Comparison of ENCODE assay signal across 1 cellular context in the genomic region with DNA sequence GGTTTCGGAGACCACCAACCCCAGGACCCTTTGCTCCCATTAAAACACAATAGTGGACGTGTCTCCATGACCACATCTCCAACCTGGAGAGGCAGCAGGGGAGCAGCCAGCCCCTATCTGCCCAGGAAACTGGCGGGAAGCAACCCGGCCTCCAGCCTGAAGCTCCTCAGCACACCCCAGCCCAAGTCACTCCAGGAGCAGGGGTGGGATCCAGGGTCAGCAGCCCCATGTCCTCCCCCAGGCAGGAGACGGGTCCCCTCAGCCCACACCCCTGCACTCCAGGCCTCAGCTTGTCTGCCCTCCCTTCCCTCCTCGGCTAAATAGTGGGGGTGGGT.
A peak's percentile ranks its signal among the peaks of the same experiment; 100 is the strongest.
TF ChIP-seq lines count a peak whose summit lies in the region.

No MANE protein-coding gene starts in this region.

TF ChIP-seq in GM12878, 131 proteins besides CTCF, POLR2A, EP300 and RAD21:
- 0 out of 2 replicates have a peak, but pooled peaks have one; percentile 21 for TF ChIP-seq IKZF1 (conservative IDR thresholded peaks at IDR 0.05)
- TF ChIP-seq IKZF2 (IDR thresholded peaks at IDR 0.05), result no peak; a peak in 1 of 4 replicates
- TF ChIP-seq, protein P1, sequence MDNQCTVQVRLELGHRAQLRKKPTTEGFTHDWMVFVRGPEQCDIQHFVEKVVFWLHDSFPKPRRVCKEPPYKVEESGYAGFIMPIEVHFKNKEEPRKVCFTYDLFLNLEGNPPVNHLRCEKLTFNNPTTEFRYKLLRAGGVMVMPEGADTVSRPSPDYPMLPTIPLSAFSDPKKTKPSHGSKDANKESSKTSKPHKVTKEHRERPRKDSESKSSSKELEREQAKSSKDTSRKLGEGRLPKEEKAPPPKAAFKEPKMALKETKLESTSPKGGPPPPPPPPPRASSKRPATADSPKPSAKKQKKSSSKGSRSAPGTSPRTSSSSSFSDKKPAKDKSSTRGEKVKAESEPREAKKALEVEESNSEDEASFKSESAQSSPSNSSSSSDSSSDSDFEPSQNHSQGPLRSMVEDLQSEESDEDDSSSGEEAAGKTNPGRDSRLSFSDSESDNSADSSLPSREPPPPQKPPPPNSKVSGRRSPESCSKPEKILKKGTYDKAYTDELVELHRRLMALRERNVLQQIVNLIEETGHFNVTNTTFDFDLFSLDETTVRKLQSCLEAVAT (IDR thresholded peaks at IDR 0.05), result no peak
